Comparison of ENCODE assay signal across 8 cellular contexts in genomic region chr6:167825759-167826229, GRCh38. TPM values are rescaled to one million over a fixed set of nuclear protein-coding genes. Genes with fewer than 3 reads are reported as not detected.
DNase-seq lines count a peak whose midpoint lies in the region; ATAC-seq and TF ChIP-seq lines count a peak whose summit lies in the region.

No MANE protein-coding gene starts in this region.

- H3K36me3 Mint-ChIP-seq in WTC11 (peaks cover 11% of the 10 kb centered on the region), endothelial cell (ENCODE audit: low read depth, unreplicated experiment) (peaks cover 16% of the 10 kb centered on the region)

- ATAC-seq in HG03139 (IDR thresholded peaks at IDR 0.05; ENCODE audit: unreplicated experiment) = peak; percentile 27
- peak; percentile 70 for ATAC-seq in WTC11

- H3K27me3 ChIP-seq in mononuclear cell (ENCODE audit: insufficient read depth, low read length) = peaks cover 64% of the 10 kb centered on the region
- H3K27me3 ChIP-seq in tibial artery = no peaks in the 10 kb centered on the region

- H3K4me1 Mint-ChIP-seq in WTC11 (peaks cover 36% of the 10 kb centered on the region), endothelial cell (ENCODE audit: unreplicated experiment) (peaks cover 24% of the 10 kb centered on the region)

- no peaks in the 10 kb centered on the region for H3K36me3 ChIP-seq in tibial artery

- POLR2A ChIA-PET in WTC11 (lab: Charles Lee) = no interaction called here

- H3K4me3 ChIP-seq in mononuclear cell (ENCODE audit: low read length) (peak overlapping the region; percentile 45), tibial artery (peak overlapping the region; percentile 58 to 82)

- H3K9me3 Mint-ChIP-seq in WTC11 (no peaks in the 10 kb centered on the region), endothelial cell (ENCODE audit: unreplicated experiment) (no peaks in the 10 kb centered on the region)

- DNase-seq in DMS79 treated with DMSO at 0.1 percent for 48 hours (lab: John Stamatoyannopoulos, UW) (peak; percentile 37), WTC11 (ENCODE audit: low spot score) (peak; percentile 87), endothelial cell (ENCODE audit: low spot score) (peak; percentile 72), tibial artery (peak in 1 of 2 donors; percentile 71), NK-92 (lab: John Stamatoyannopoulos, UW; ENCODE audit: unreplicated experiment) (no peak), activated gamma-delta T cell treated with Interleukin-2 at 50 U/mL for 16 hours (no peak)

- TF ChIP-seq CTCF in WTC11 (IDR thresholded peaks at IDR 0.05) (no peak), endothelial cell (IDR thresholded peaks at IDR 0.05; ENCODE audit: unreplicated experiment) (no peak), tibial artery (IDR thresholded peaks at IDR 0.05) (no peak)

- CTCF ChIA-PET in WTC11 (lab: Charles Lee) = no interaction called here

- H3K27me3 Mint-ChIP-seq in WTC11 (ENCODE audit: low read depth) (peaks cover 5% of the 10 kb centered on the region; the same call in 1 of the 2 replicates), endothelial cell (ENCODE audit: unreplicated experiment) (peaks cover 22% of the 10 kb centered on the region)

- H3K27ac Mint-ChIP-seq in WTC11 (peak overlapping the region; percentile 92), endothelial cell (ENCODE audit: unreplicated experiment) (peak overlapping the region; percentile 74)

- intact Hi-C loops in tibial artery (cut with DNase I; ENCODE audit: low total_unique reads) = no loop called here

- H3K9me3 ChIP-seq in mononuclear cell (ENCODE audit: low read depth, low read length) (no peaks in the 10 kb centered on the region), tibial artery (no peaks in the 10 kb centered on the region)

- H3K27ac ChIP-seq in tibial artery = peak overlapping the region in 1 of 2 donors; percentile 58

- H3K4me1 ChIP-seq in mononuclear cell (ENCODE audit: insufficient read depth, low read length) (peaks cover 20% of the 10 kb centered on the region), tibial artery (peaks cover 0 to 23% (median 16%) of the 10 kb centered on the region in 4 donors)

- H3K4me3 Mint-ChIP-seq in WTC11 = peak overlapping the region; percentile 90
- H3K4me3 Mint-ChIP-seq in endothelial cell (ENCODE audit: unreplicated experiment) = peak overlapping the region; percentile 99

TF ChIP-seq in WTC11, 78 proteins besides CTCF, POLR2A, EP300 and RAD21 (continues in another document):
- TF ChIP-seq CDX4 (CRISPR knock-in tag; IDR thresholded peaks at IDR 0.05; ENCODE audit: borderline replicate concordance) (no peak), TCF7 (CRISPR knock-in tag; IDR thresholded peaks at IDR 0.05; ENCODE audit: low read depth) (peak; percentile 26; the same call in 1 of the 2 replicates), FOXP4 (CRISPR knock-in tag; IDR thresholded peaks at IDR 0.05) (peak; percentile 14; the same call in 1 of the 2 replicates), SMAD3 (CRISPR knock-in tag; IDR thresholded peaks at IDR 0.05; ENCODE audit: borderline replicate concordance) (0 out of 2 replicates have a peak, but pooled peaks have one; percentile 43), MAX (CRISPR knock-in tag; IDR thresholded peaks at IDR 0.05) (peak; percentile 50; the same call in 1 of the 2 replicates), E2F5 (CRISPR knock-in tag; IDR thresholded peaks at IDR 0.05) (0 out of 2 replicates have a peak, but pooled peaks have one; percentile 49), ARID4B (CRISPR knock-in tag; IDR thresholded peaks at IDR 0.05; ENCODE audit: borderline replicate concordance) (no peak), ZBTB43 (CRISPR knock-in tag; IDR thresholded peaks at IDR 0.05) (0 out of 2 replicates have a peak, but pooled peaks have one; percentile 20), TP53 (CRISPR knock-in tag; IDR thresholded peaks at IDR 0.05) (no peak), MYBL2 (CRISPR knock-in tag; IDR thresholded peaks at IDR 0.05) (peak; percentile 78), JAZF1 (CRISPR knock-in tag; IDR thresholded peaks at IDR 0.05) (no peak), SP1 (CRISPR knock-in tag; conservative IDR thresholded peaks at IDR 0.05) (peak; percentile 89)

RNA-seq across cellular contexts. Expression of gene AFDN, which starts 0.9 kb away (rescaled TPM):
- total RNA-seq in WTC11 (2021) (181 to 182 TPM (median 182 TPM) in 3 replicates), endothelial cell (ENCODE audit: unreplicated experiment) (306 TPM), mononuclear cell (13.1 TPM)

Comparison
In these comparisons a context has a peak if more than half of its experiments do, and no peak if none do; other contexts are left out.
1. DNase-seq: peak in DMS79 treated with DMSO at 0.1 percent for 48 hours (single experiment), WTC11 (single experiment) and endothelial cell (single experiment); none in NK-92 (single experiment) and activated gamma-delta T cell treated with Interleukin-2 at 50 U/mL for 16 hours (single experiment).
2. RNA of gene AFDN, which starts 0.9 kb away (total RNA-seq): 306 TPM in endothelial cell (single experiment) and 181 to 182 TPM in WTC11; 13.1 TPM in mononuclear cell (single experiment); every median in the first group is over 10 times any median in the second.